Comparison of ENCODE assay signal across 8 cellular contexts in the genomic region with DNA sequence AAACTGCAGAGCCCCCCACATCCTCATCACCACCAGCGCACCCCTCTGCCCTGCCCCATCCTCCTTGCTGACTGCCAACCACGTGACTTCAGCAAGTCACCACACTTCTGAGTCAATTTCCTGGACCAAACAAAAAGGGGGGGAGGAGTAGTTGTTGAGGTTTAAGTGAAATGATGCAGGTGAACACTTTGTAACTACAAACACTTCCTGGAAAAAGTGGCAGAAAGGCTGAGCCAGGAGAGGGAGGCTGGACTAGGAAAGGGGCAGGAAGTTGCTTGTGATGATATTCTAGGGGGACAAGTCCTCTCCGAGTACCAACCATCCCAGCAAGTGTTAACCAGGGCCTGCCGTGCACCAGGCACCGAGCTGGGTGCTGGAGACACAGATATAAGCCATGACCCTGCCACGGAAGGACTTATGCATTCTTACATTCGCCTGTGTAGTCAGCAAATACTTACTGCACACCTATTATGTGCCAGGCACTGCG.
DNase-seq lines count a peak whose midpoint lies in the region; ATAC-seq, FAIRE-seq and TF ChIP-seq lines count a peak whose summit lies in the region.

No MANE protein-coding gene starts in this region.

- no peak overlapping the region for H4K5ac ChIP-seq in IMR-90 (ENCODE audit: low read depth, low read length)

- H3K9me1 ChIP-seq in IMR-90 (ENCODE audit: insufficient read depth, low read length): no peaks in the 10 kb centered on the region

- H3K23ac ChIP-seq in IMR-90 (ENCODE audit: low read depth, low read length): no peak overlapping the region

- WGBS in IMR-90 (ENCODE audit: extremely low coverage in 2 of 2, insufficient read length in 1 of 2), 2 experiments: no CpG with 5 or more reads among the region's 8 CpGs
- 66 to 67% methylated on average over 8 of the region's 8 CpGs for WGBS in testis, 2 donors
- 83% methylated on average over 8 of the region's 8 CpGs for WGBS in hepatocyte (ENCODE audit: low lambda C conversion rate, missing lambda C conversion rate)

- H2BK5ac ChIP-seq in IMR-90 (ENCODE audit: low read depth, low read length, poor library complexity, severe bottlenecking): no peak overlapping the region

- no peak for ATAC-seq in IMR-90 (ENCODE audit: low read depth)

- H2AFZ ChIP-seq in IMR-90 (replicated peaks; ENCODE audit: low read length, poor library complexity) (peak overlapping the region; percentile 59), hepatocyte (no peak overlapping the region)

- H3K79me1 ChIP-seq in IMR-90 (ENCODE audit: low read depth in 1 of 2, low read length in 2 of 2): no peaks in the 10 kb centered on the region

- no peak overlapping the region for H2BK15ac ChIP-seq in IMR-90 (ENCODE audit: low read depth, low read length)

- no peak overlapping the region for H3K14ac ChIP-seq in IMR-90 (replicated peaks; ENCODE audit: low read depth, low read length)

- no peak overlapping the region for H2AK5ac ChIP-seq in IMR-90 (ENCODE audit: low read depth, low read length)

- intact Hi-C loops in IMR-90 (cut with micrococcal nuclease) (no loop called here), tibial artery (cut with DNase I; ENCODE audit: low total_unique reads) (no loop called here), testis (cut with DNase I; ENCODE audit: low total_unique reads) (no loop called here)

- H3K9me3 ChIP-seq in IMR-90 (ENCODE audit: control insufficient read depth, insufficient read depth, low read length) (0 out of 2 replicates have a peak, but pooled peaks cover 3% of the 10 kb centered on the region), tibial artery (peaks cover 0 to 6% (median 4%) of the 10 kb centered on the region in 3 donors), testis (no peaks in the 10 kb centered on the region), hepatocyte (ENCODE audit: low read depth) (no peaks in the 10 kb centered on the region)

- H3K9me2 ChIP-seq in hepatocyte (replicated peaks; ENCODE audit: insufficient read depth): no peaks in the 10 kb centered on the region

- CTCF ChIA-PET in IMR-90 (lab: Yijun Ruan, JAX): no interaction called here

- no peak overlapping the region for H3K4ac ChIP-seq in IMR-90 (ENCODE audit: low read depth, low read length)

- H3K9ac ChIP-seq in IMR-90 (ENCODE audit: low read depth, low read length): no peak overlapping the region

- H4K20me1 ChIP-seq in IMR-90 (ENCODE audit: insufficient read depth, low read length) (no peaks in the 10 kb centered on the region), hepatocyte (ENCODE audit: insufficient read depth, poor library complexity, severe bottlenecking) (no peaks in the 10 kb centered on the region)

- no peak overlapping the region for H4K8ac ChIP-seq in IMR-90 (ENCODE audit: low read depth in 2 of 2, low read length in 2 of 2)

- H2BK20ac ChIP-seq in IMR-90 (ENCODE audit: low read depth, low read length): no peak overlapping the region

- FAIRE-seq in GM12891 (lab: Jason Lieb, UNC): peak; percentile 96

- H3K4me3 ChIP-seq in IMR-90 (ENCODE audit: insufficient read depth, low read depth, low read length) (no peak overlapping the region), tibial artery (no peak overlapping the region), testis (no peak overlapping the region), hepatocyte (no peak overlapping the region)

- H4K91ac ChIP-seq in IMR-90 (ENCODE audit: insufficient read depth, low read depth, low read length): no peak overlapping the region

- no TSS peak for BruUV-seq in IMR-90 (replicated peaks; lab: Mats Ljungman, UMichigan)

- no peak overlapping the region for H3K4me2 ChIP-seq in IMR-90 (ENCODE audit: low read depth, low read length)
- H3K4me2 ChIP-seq in hepatocyte: no peak overlapping the region

- H3K79me2 ChIP-seq in hepatocyte: no peaks in the 10 kb centered on the region

- H2BK120ac ChIP-seq in IMR-90 (ENCODE audit: low read depth, low read length): no peak overlapping the region

- no peak overlapping the region for H3K56ac ChIP-seq in IMR-90 (ENCODE audit: extremely low read depth, insufficient read depth, low read length)

- in situ Hi-C loops in IMR-90 (cut with MboI; ENCODE audit: low sequenced_read_pairs): no loop called here

- no peaks in the 10 kb centered on the region for H3K36me3 ChIP-seq in IMR-90 (ENCODE audit: control insufficient read depth, insufficient read depth, low read length)
- H3K36me3 ChIP-seq in tibial artery: no peaks in the 10 kb centered on the region
- no peaks in the 10 kb centered on the region for H3K36me3 ChIP-seq in testis (ENCODE audit: low read depth, missing control alignments)
- no peaks in the 10 kb centered on the region for H3K36me3 ChIP-seq in hepatocyte (replicated peaks; ENCODE audit: insufficient read depth, low read depth)

- TF ChIP-seq POLR2A in GM12891 (IDR thresholded peaks at IDR 0.05; ENCODE audit: low read depth, low read length) (no peak), IMR-90 (IDR thresholded peaks at IDR 0.05; ENCODE audit: low read depth, low read length) (no peak), testis (IDR thresholded peaks at IDR 0.05) (no peak)

- H3K18ac ChIP-seq in IMR-90 (ENCODE audit: low read depth, low read length): no peak overlapping the region

- H2AK9ac ChIP-seq in IMR-90 (replicated peaks; ENCODE audit: low read depth, low read length, poor library complexity): peak overlapping the region; percentile 13

- TF ChIP-seq CTCF in IMR-90 (conservative IDR thresholded peaks at IDR 0.05; ENCODE audit: low read depth, low read length): no peak
- TF ChIP-seq CTCF in tibial artery (IDR thresholded peaks at IDR 0.05): no peak
- no peak for TF ChIP-seq CTCF in testis (IDR thresholded peaks at IDR 0.05)
- TF ChIP-seq CTCF in hepatocyte (IDR thresholded peaks at IDR 0.05; ENCODE audit: poor library complexity): no peak

- H3K27me3 ChIP-seq in IMR-90 (ENCODE audit: control insufficient read depth, insufficient read depth, low read length) (no peaks in the 10 kb centered on the region; the same call in 1 of the 2 replicates), tibial artery (no peaks in the 10 kb centered on the region), testis (no peaks in the 10 kb centered on the region), hepatocyte (no peaks in the 10 kb centered on the region)

- dilution Hi-C loops in IMR-90 (cut with HindIII; ENCODE audit: low sequenced_read_pairs, unreplicated experiment): no loop called here

- POLR2A ChIA-PET in IMR-90 (lab: Charles Lee; ENCODE audit: unreplicated experiment): no interaction called here

- no peak overlapping the region for H3K27ac ChIP-seq in IMR-90 (ENCODE audit: insufficient read depth, low read length)
- H3K27ac ChIP-seq in cingulate gyrus (ENCODE audit: low read depth, low read length): peak overlapping the region; percentile 42
- no peak overlapping the region for H3K27ac ChIP-seq in tibial artery
- no peak overlapping the region for H3K27ac ChIP-seq in testis
- no peak overlapping the region for H3K27ac ChIP-seq in hepatocyte

- DNase-seq in GM12891 (ENCODE audit: insufficient read length, low spot score): no peak
- DNase-seq in IMR-90: peak; percentile 24
- DNase-seq in activated CD4-positive, alpha-beta T cell treated with anti-CD3 and anti-CD28 coated beads for 1 hour: peak; percentile 43
- peak; percentile 33 for DNase-seq in pulmonary artery endothelial cell (ENCODE audit: low read depth, low spot score)
- DNase-seq in tibial artery: no peak
- no peak for DNase-seq in testis
- no peak for DNase-seq in hepatocyte (ENCODE audit: low spot score)

- no peaks in the 10 kb centered on the region for H3K4me1 ChIP-seq in IMR-90 (ENCODE audit: control insufficient read depth, insufficient read depth, low read length)
- peaks cover 0 to 21% (median 0%) of the 10 kb centered on the region in 4 donors for H3K4me1 ChIP-seq in tibial artery
- H3K4me1 ChIP-seq in testis: no peaks in the 10 kb centered on the region
- H3K4me1 ChIP-seq in hepatocyte (ENCODE audit: insufficient read depth): no peaks in the 10 kb centered on the region

- TF ChIP-seq RAD21 in IMR-90 (IDR thresholded peaks at IDR 0.05; ENCODE audit: low read length): no peak

TF ChIP-seq in GM12891, 5 proteins besides CTCF, POLR2A, EP300 and RAD21:
- TF ChIP-seq POLR2AphosphoS5 (IDR thresholded peaks at IDR 0.05; ENCODE audit: low read depth, low read length) (0 out of 2 replicates have a peak, but pooled peaks have one; percentile 20), TAF1 (IDR thresholded peaks at IDR 0.05; ENCODE audit: low read depth, low read length) (no peak)

TF ChIP-seq in IMR-90, 13 proteins besides CTCF, POLR2A, EP300 and RAD21:
- TF ChIP-seq SMC3 (IDR thresholded peaks at IDR 0.05; ENCODE audit: low read depth, low read length): no peak
- TF ChIP-seq FOS (IDR thresholded peaks at IDR 0.05; ENCODE audit: low read depth, low read length): no peak
- no peak for TF ChIP-seq BHLHE40 (IDR thresholded peaks at IDR 0.05; ENCODE audit: low read depth, low read length)
- TF ChIP-seq, protein P1, sequence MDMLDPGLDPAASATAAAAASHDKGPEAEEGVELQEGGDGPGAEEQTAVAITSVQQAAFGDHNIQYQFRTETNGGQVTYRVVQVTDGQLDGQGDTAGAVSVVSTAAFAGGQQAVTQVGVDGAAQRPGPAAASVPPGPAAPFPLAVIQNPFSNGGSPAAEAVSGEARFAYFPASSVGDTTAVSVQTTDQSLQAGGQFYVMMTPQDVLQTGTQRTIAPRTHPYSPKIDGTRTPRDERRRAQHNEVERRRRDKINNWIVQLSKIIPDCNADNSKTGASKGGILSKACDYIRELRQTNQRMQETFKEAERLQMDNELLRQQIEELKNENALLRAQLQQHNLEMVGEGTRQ (IDR thresholded peaks at IDR 0.05; ENCODE audit: low read depth, low read length): peak; percentile 47
TF ChIP-seq in IMR-90: peak in this region for 1.

Comparison
In these comparisons a context has a peak if more than half of its experiments do, and no peak if none do; other contexts are left out.
1. DNase-seq: peak in IMR-90 (single experiment), activated CD4-positive, alpha-beta T cell treated with anti-CD3 and anti-CD28 coated beads for 1 hour (single experiment) and pulmonary artery endothelial cell (single experiment); none in GM12891 (single experiment), tibial artery (0 of 2), testis (single experiment) and hepatocyte (single experiment).